ENCODE assay signal across 8 cellular contexts in the genomic region with DNA sequence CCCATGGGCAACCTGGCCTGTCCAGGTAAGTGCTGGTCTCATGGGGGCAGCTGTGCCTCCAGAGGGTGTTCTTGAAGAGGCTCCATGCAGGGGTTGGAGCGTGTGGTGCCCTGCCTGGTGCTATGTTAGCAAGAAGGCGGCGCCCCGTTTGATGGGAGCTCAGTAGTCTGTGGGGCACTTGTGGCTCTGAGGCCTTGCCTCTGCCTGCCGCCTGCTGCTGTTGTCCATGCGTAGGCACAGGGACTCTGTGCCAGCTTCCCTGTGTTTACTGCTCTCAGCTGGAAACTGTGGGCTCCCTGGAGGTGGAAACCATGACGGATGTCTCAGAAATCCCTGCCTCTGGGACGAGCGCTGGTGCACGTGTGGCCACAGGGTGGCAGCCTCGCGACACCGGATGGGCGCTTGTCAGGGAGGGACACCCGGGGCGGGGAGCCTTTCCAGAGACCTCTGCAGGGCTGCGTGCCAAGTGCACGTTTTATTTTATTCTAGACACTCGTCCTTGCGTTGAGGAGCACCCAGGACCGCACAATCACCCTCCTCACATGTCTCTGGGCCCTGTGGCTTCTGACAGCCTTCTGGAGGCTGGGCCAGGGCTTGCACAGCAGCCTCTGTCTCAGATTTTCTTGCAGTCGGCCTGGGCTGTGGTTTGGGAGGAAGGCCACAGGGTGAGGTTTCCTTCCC. TPM values are rescaled to one million over a fixed set of nuclear protein-coding genes. Genes with fewer than 3 reads are reported as not detected.
DNase-seq lines count a peak whose midpoint lies in the region; ATAC-seq, FAIRE-seq and TF ChIP-seq lines count a peak whose summit lies in the region.

No MANE protein-coding gene starts in this region.

- peaks cover 4% of the 10 kb centered on the region for H3K36me3 Mint-ChIP-seq in activated naive CD8-positive, alpha-beta T cell

- peaks cover 68% of the 10 kb centered on the region for H3K4me1 Mint-ChIP-seq in activated naive CD8-positive, alpha-beta T cell (ENCODE audit: low read depth)

- H3K36me3 ChIP-seq in prostate gland (no peaks in the 10 kb centered on the region), upper lobe of left lung (peaks cover 0 to 44% (median 21%) of the 10 kb centered on the region in 4 donors)

- H3K27ac Mint-ChIP-seq in activated naive CD8-positive, alpha-beta T cell, result peak overlapping the region; percentile 28

- TF ChIP-seq POLR2A in GM12892 (IDR thresholded peaks at IDR 0.05; ENCODE audit: low read depth, low read length) (no peak), prostate gland (IDR thresholded peaks at IDR 0.05) (no peak), upper lobe of left lung (IDR thresholded peaks at IDR 0.05) (no peak)

- intact Hi-C loops in Right ventricle myocardium superior (cut with DNase I), result loop anchor here (2.0 kb wide), 1 partner anchor 184 kb away; the partner anchor contains the start of gene WNT9A
- intact Hi-C loops in prostate gland (cut with DNase I), result loop anchor here (1.0 to 10.0 kb wide), 4 partner anchors 122 to 322 kb away; partner anchors contain the start of gene ARF1

- FAIRE-seq in GM12892 (lab: Jason Lieb, UNC), result peak; percentile 91

- ATAC-seq in HG02840 (IDR thresholded peaks at IDR 0.05; ENCODE audit: low FRiP score, unreplicated experiment), result peak; percentile 59
- peak; percentile 87 for ATAC-seq in Right ventricle myocardium superior (ENCODE audit: poor library complexity)
- ATAC-seq in upper lobe of left lung (ENCODE audit: low FRiP score in 2 of 2), result peak; percentile 80 to 88

- H3K4me3 Mint-ChIP-seq in activated naive CD8-positive, alpha-beta T cell, result peak overlapping the region; percentile 47

- DNase-seq in GM12892 (ENCODE audit: insufficient read length) (peak; percentile 97), NCI-H1436 treated with DMSO at 0.1 percent for 48 hours (lab: John Stamatoyannopoulos, UW) (peak; percentile 44), SW 1271 (lab: John Stamatoyannopoulos, UW) (peak; percentile 36 to 46), Right ventricle myocardium superior (peak; percentile 92), prostate gland (ENCODE audit: low spot score) (peak; percentile 65), upper lobe of left lung (peak; percentile 79 to 95)

- no peak for TF ChIP-seq EP300 in upper lobe of left lung (IDR thresholded peaks at IDR 0.05)

- no peaks in the 10 kb centered on the region for H3K27me3 Mint-ChIP-seq in activated naive CD8-positive, alpha-beta T cell

- TF ChIP-seq CTCF in prostate gland (IDR thresholded peaks at IDR 0.05) (peak in 3 of 4 experiments; percentile 86 to 92 (median 91)), upper lobe of left lung (IDR thresholded peaks at IDR 0.05) (peak; percentile 79 to 91 (median 86))

- H3K4me3 ChIP-seq in prostate gland (no peak overlapping the region), upper lobe of left lung (peak overlapping the region in 1 of 4 donors; percentile 16)

- WGBS in prostate gland, result 18% methylated on average over 22 of the region's 22 CpGs
- WGBS in upper lobe of left lung, 2 donors, result 3 to 19% methylated on average over 6 to 20 of the region's 22 CpGs

- H3K9me3 Mint-ChIP-seq in activated naive CD8-positive, alpha-beta T cell (ENCODE audit: low read depth), result no peaks in the 10 kb centered on the region

- H3K4me1 ChIP-seq in prostate gland (replicated peaks) (peaks cover 2% of the 10 kb centered on the region), upper lobe of left lung (peaks cover 19 to 40% (median 29%) of the 10 kb centered on the region in 4 donors)

- H3K9me3 ChIP-seq in prostate gland (no peaks in the 10 kb centered on the region), upper lobe of left lung (no peaks in the 10 kb centered on the region)

- H3K27me3 ChIP-seq in prostate gland (replicated peaks; ENCODE audit: insufficient read depth) (no peaks in the 10 kb centered on the region), upper lobe of left lung (no peaks in the 10 kb centered on the region)

- H3K27ac ChIP-seq in prostate gland (no peak overlapping the region), upper lobe of left lung (peak overlapping the region in 3 of 4 donors; percentile 32 to 64 (median 34))

RNA-seq across cellular contexts. Expression of gene SNAP47, which starts 27.1 kb away (rescaled TPM):
- 22.3 TPM for polyA plus RNA-seq in GM12892 (2012; ENCODE audit: missing spikeins)
- total RNA-seq in Right ventricle myocardium superior, result 23.6 TPM
- total RNA-seq in prostate gland, result 10 to 100 TPM; 51.6 to 74.7 TPM
- 10 to 100 TPM; 26.7 to 62.9 (median 35.1) TPM for total RNA-seq in upper lobe of left lung

RNA-seq across cellular contexts. Expression of gene JMJD4, which starts 27.3 kb away (rescaled TPM):
- 8.5 TPM for polyA plus RNA-seq in GM12892 (2012; ENCODE audit: missing spikeins)
- total RNA-seq in Right ventricle myocardium superior, result 6.6 TPM
- 10 to 100 TPM; 29.8 to 38.3 TPM for total RNA-seq in prostate gland
- 10 to 100 TPM; 12.6 to 27.2 (median 20.0) TPM for total RNA-seq in upper lobe of left lung

RNA-seq across cellular contexts. Expression of gene PRSS38, which starts 53.1 kb away (rescaled TPM):
- polyA plus RNA-seq in GM12892 (2012; ENCODE audit: missing spikeins), result not detected
- total RNA-seq in Right ventricle myocardium superior (not detected), prostate gland (1 to 10 TPM in 1 of 2 donors, not detected in 1; 3.0 TPM), upper lobe of left lung (not detected)

Comparison
In these comparisons a context has a peak if more than half of its experiments do, and no peak if none do; other contexts are left out.
1. DNase-seq: peak in every context shown above with its lines; median percentile 97 in GM12892; 92 in Right ventricle myocardium superior; 87 in upper lobe of left lung; 65 in prostate gland; 44 in NCI-H1436 treated with DMSO at 0.1 percent for 48 hours; 41 in SW 1271.
2. H3K27ac ChIP-seq: peak in upper lobe of left lung (3 of 4); none in prostate gland (0 of 2).
3. Peak in every context shown above with its lines, with median percentiles within 50 percentile points of each other: ATAC-seq.